1 cellular context compared by ENCODE assay signal in the genomic region with DNA sequence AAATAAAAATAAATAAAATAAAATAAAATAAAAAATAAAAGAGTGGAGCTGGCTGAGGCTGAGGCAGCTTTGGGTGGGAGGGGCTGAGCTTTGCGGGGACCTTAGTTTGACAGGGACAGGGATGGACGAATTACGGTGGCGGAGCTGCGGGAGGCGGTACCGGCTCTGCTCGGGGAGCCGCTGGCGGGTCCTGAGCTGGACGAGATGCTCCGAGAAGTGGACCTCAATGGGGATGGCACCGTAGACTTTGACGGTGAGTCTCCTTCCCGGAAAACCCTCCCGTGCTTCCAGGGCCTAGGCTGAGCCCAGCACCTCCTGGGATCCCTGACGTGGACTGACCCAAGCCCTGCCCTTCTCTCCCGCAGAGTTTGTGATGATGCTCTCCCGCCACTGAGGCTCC.
TF ChIP-seq lines count a peak whose summit lies in the region.

No MANE protein-coding gene starts in this region.

TF ChIP-seq in K562, 482 proteins besides CTCF, POLR2A, EP300 and RAD21:
- TF ChIP-seq, protein P1, sequence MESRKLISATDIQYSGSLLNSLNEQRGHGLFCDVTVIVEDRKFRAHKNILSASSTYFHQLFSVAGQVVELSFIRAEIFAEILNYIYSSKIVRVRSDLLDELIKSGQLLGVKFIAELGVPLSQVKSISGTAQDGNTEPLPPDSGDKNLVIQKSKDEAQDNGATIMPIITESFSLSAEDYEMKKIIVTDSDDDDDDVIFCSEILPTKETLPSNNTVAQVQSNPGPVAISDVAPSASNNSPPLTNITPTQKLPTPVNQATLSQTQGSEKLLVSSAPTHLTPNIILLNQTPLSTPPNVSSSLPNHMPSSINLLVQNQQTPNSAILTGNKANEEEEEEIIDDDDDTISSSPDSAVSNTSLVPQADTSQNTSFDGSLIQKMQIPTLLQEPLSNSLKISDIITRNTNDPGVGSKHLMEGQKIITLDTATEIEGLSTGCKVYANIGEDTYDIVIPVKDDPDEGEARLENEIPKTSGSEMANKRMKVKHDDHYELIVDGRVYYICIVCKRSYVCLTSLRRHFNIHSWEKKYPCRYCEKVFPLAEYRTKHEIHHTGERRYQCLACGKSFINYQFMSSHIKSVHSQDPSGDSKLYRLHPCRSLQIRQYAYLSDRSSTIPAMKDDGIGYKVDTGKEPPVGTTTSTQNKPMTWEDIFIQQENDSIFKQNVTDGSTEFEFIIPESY (CRISPR knock-in tag; IDR thresholded peaks at IDR 0.05) = peak; percentile 60; the same call in 1 of the 2 replicates
- no peak for TF ChIP-seq ZNF699 (CRISPR knock-in tag; IDR thresholded peaks at IDR 0.05; ENCODE audit: insufficient replicate concordance)
